ENCODE assay signal across 9 cellular contexts in genomic region chr6:31763617-31763940, GRCh38. TPM values are rescaled to one million over a fixed set of nuclear protein-coding genes. Genes with fewer than 3 reads are reported as not detected.
DNase-seq lines count a peak whose midpoint lies in the region; ATAC-seq and TF ChIP-seq lines count a peak whose summit lies in the region.
"Had no signal": no experiment of that assay in that cellular context is flagged by ENCODE, and none has a peak within 500 bp of the region (broad histone marks: within the 10 kb centered on the region; RNA-seq: fewer than 3 reads in every experiment).

No MANE protein-coding gene starts in this region.

- H3K4me3 ChIP-seq in fibroblast of pulmonary artery (replicated peaks; ENCODE audit: low read depth, low read length) (no peak overlapping the region), retinal pigment epithelial cell (ENCODE audit: low read length) (no peak overlapping the region), sigmoid colon (no peak overlapping the region)

- no peaks in the 10 kb centered on the region for H3K36me3 ChIP-seq in sigmoid colon

- no peak overlapping the region for H3K4me3 Mint-ChIP-seq in T-helper 1 cell treated with Interleukin-12 subunit alpha and Interleukin-12 subunit beta and Interleukin-4 antibody, amounts not matched to agents 30 μg/mL and 1 μg/mL, for 36 hours

- no peaks in the 10 kb centered on the region for H3K9me3 Mint-ChIP-seq in T-helper 1 cell treated with Interleukin-12 subunit alpha and Interleukin-12 subunit beta and Interleukin-4 antibody, amounts not matched to agents 30 μg/mL and 1 μg/mL, for 36 hours

- H3K9me3 ChIP-seq in sigmoid colon: no peaks in the 10 kb centered on the region

- intact Hi-C loops in sigmoid colon (cut with DNase I): no loop called here

- H3K36me3 Mint-ChIP-seq in T-helper 1 cell treated with Interleukin-12 subunit alpha and Interleukin-12 subunit beta and Interleukin-4 antibody, amounts not matched to agents 30 μg/mL and 1 μg/mL, for 36 hours (ENCODE audit: low read depth): peaks cover 18% of the 10 kb centered on the region

- TF ChIP-seq EP300 in sigmoid colon (IDR thresholded peaks at IDR 0.05): no peak

- no peak overlapping the region for H3K27ac ChIP-seq in sigmoid colon

- TF ChIP-seq POLR2A in sigmoid colon (IDR thresholded peaks at IDR 0.05): no peak

- 18 to 34% methylated on average over 1 of the region's 1 CpG for WGBS in sigmoid colon, 2 donors

- H3K27me3 ChIP-seq in sigmoid colon: peaks cover 0 to 14% (median 3%) of the 10 kb centered on the region in 3 donors

- DNase-seq in T-helper 1 cell (no peak), RKO (ENCODE audit: low spot score) (peak; percentile 35), fibroblast of pulmonary artery (ENCODE audit: low read depth) (peak; percentile 54), retinal pigment epithelial cell (ENCODE audit: low read depth) (peak; percentile 53), sigmoid colon (no peak)
- DNase-seq: NCI-H187 had no signal

- H3K27me3 Mint-ChIP-seq in T-helper 1 cell treated with Interleukin-12 subunit alpha and Interleukin-12 subunit beta and Interleukin-4 antibody, amounts not matched to agents 30 μg/mL and 1 μg/mL, for 36 hours (ENCODE audit: low read depth): no peaks in the 10 kb centered on the region

- peaks cover 0 to 10% (median 7%) of the 10 kb centered on the region in 4 donors for H3K4me1 ChIP-seq in sigmoid colon

- peak overlapping the region; percentile 73 for H3K27ac Mint-ChIP-seq in T-helper 1 cell treated with Interleukin-12 subunit alpha and Interleukin-12 subunit beta and Interleukin-4 antibody, amounts not matched to agents 30 μg/mL and 1 μg/mL, for 36 hours

- ATAC-seq in HG02840 (IDR thresholded peaks at IDR 0.05; ENCODE audit: low FRiP score, unreplicated experiment): no peak
- no peak for ATAC-seq in GM19395 (IDR thresholded peaks at IDR 0.05; ENCODE audit: unreplicated experiment)

- no peak for TF ChIP-seq CTCF in fibroblast of pulmonary artery (IDR thresholded peaks at IDR 0.05; ENCODE audit: low read length, missing control alignments)
- no peak for TF ChIP-seq CTCF in retinal pigment epithelial cell (conservative IDR thresholded peaks at IDR 0.05; ENCODE audit: low read depth, low read length)
- TF ChIP-seq CTCF in sigmoid colon (IDR thresholded peaks at IDR 0.05): no peak

- H3K4me1 Mint-ChIP-seq in T-helper 1 cell treated with Interleukin-12 subunit alpha and Interleukin-12 subunit beta and Interleukin-4 antibody, amounts not matched to agents 30 μg/mL and 1 μg/mL, for 36 hours (ENCODE audit: low read depth): peaks cover 21% of the 10 kb centered on the region

RNA-seq across cellular contexts. Expression of gene SAPCD1, which starts 1.1 kb away (rescaled TPM):
- 1 to 10 TPM in 3 of 4 donors, not detected in 1; 1.8 to 6.5 (median 4.2) TPM for total RNA-seq in sigmoid colon
- polyA plus RNA-seq in sigmoid colon: 1 to 10 TPM in 2 of 3 donors, not detected in 1; 1.2 to 8.7 TPM

RNA-seq across cellular contexts. Expression of gene VWA7, which starts 13.5 kb away (rescaled TPM):
- total RNA-seq in sigmoid colon: 1 to 10 TPM in 1 of 4 donors, under 1 TPM in 2, not detected in 1; 0.14 to 3.9 (median 0.71) TPM
- 1 to 10 TPM; 2.8 to 6.0 (median 3.6) TPM for polyA plus RNA-seq in sigmoid colon

RNA-seq across cellular contexts. Expression of gene MSH5, which starts 23.8 kb away (rescaled TPM):
- 10 to 100 TPM in 1 of 4 donors, 1 to 10 TPM in 3; 4.2 to 23.5 (median 5.7) TPM for total RNA-seq in sigmoid colon
- polyA plus RNA-seq in sigmoid colon: 10 to 100 TPM in 1 of 3 donors, 1 to 10 TPM in 1, not detected in 1; 1.6 to 18.7 TPM

RNA-seq across cellular contexts. Expression of gene CLIC1, which starts 27.2 kb away (rescaled TPM):
- total RNA-seq in sigmoid colon: 100 to 1,000 TPM; 172 to 251 (median 214) TPM
- polyA plus RNA-seq in sigmoid colon: 100 to 1,000 TPM; 623 to 668 (median 634) TPM

RNA-seq across cellular contexts. Expression of gene VARS1, which starts 32.0 kb away (rescaled TPM):
- total RNA-seq in sigmoid colon: 10 to 100 TPM; 16.0 to 36.2 (median 27.7) TPM
- polyA plus RNA-seq in sigmoid colon: 10 to 100 TPM in 1 of 3 donors, 1 to 10 TPM in 2; 6.0 to 50.9 (median 6.0) TPM

Comparison
In these comparisons a context has a peak if more than half of its experiments do, and no peak if none do; other contexts are left out.
1. DNase-seq: peak in RKO (single experiment), fibroblast of pulmonary artery (single experiment) and retinal pigment epithelial cell (single experiment); none in T-helper 1 cell (0 of 5) and sigmoid colon (single experiment).